In the genomic region with DNA sequence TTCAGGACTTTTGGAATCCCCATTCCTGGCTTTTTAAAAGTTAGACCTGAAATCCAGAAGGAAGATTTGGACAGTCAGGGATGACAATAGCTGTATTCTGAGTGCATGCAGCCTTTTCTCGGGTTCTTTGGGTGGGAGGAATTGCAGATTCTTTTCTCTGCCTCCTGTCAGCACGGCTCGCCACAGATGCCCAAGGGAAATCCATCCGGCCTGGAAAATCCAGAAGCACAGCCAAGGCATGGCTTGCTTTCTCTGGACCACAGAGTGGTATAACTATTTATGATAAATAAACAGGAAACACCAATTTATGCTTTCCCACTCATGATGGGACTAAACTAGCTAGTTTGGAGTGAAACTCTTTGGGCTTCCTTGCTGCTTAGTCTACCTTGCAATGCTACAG, we compare ENCODE assay signal across 11 cellular contexts. TPM values are rescaled to one million over a fixed set of nuclear protein-coding genes. Genes with fewer than 3 reads are reported as not detected.
DNase-seq lines count a peak whose midpoint lies in the region; FAIRE-seq and TF ChIP-seq lines count a peak whose summit lies in the region.
"Had no signal": no experiment of that assay in that cellular context is flagged by ENCODE, and none has a peak within 500 bp of the region (broad histone marks: within the 10 kb centered on the region; RNA-seq: fewer than 3 reads in every experiment).

No MANE protein-coding gene starts in this region.

- peaks cover 46 to 100% (median 93%) of the 10 kb centered on the region in 6 donors for H3K4me1 ChIP-seq in spleen

- TF ChIP-seq CTCF in GM06990 (IDR thresholded peaks at IDR 0.05; ENCODE audit: insufficient read depth, low read length, poor library complexity, severe bottlenecking) (no peak), spleen (IDR thresholded peaks at IDR 0.05 in 8 of 11, conservative IDR thresholded peaks at IDR 0.05 in 3 of 11) (no peak)

- no peak for FAIRE-seq in GM12892 (lab: Jason Lieb, UNC)
- FAIRE-seq: H54 had no signal

- H3K9me3 ChIP-seq in spleen = peaks cover 0 to 4% (median 0%) of the 10 kb centered on the region in 8 donors

- intact Hi-C loops in spleen (cut with DNase I; ENCODE audit: low total_unique reads) = no loop called here

- WGBS in spleen, 5 donors = 28 to 53% (median 37%) methylated on average over 4 of the region's 4 CpGs

- H3K27ac ChIP-seq in spleen = peak overlapping the region; percentile 17 to 86 (median 78)

- DNase-seq in GM06990 (ENCODE audit: extremely low read depth, insufficient read length) = no peak
- peak; percentile 38 for DNase-seq in RPMI7951 (ENCODE audit: low read depth)
- DNase-seq in fibroblast of gingiva (ENCODE audit: low read depth) = peak; percentile 74
- no peak for DNase-seq in spleen
- no peak for DNase-seq in RPMI8226
- no peak for DNase-seq in NCI-H1092 (lab: John Stamatoyannopoulos, UW)
- DNase-seq in occipital lobe (lab: John Stamatoyannopoulos, UW) = no peak
- no peak for DNase-seq in GM12892 (ENCODE audit: insufficient read length)
- DNase-seq: NCI-H510A, retina had no signal

- H3K4me3 ChIP-seq in GM06990 (replicated peaks; ENCODE audit: low read depth, low read length) (peak overlapping the region; percentile 64), spleen (peak overlapping the region; percentile 4 to 56 (median 26))

- H3K27me3 ChIP-seq in GM06990 (replicated peaks; ENCODE audit: control insufficient read depth, insufficient read depth, low read length) (no peaks in the 10 kb centered on the region), spleen (replicated peaks in 1 of 7) (no peaks in the 10 kb centered on the region)

- H3K36me3 ChIP-seq in GM06990 (ENCODE audit: control insufficient read depth, insufficient read depth, low read length) (peaks cover 6% of the 10 kb centered on the region; the same call in 1 of the 2 replicates), spleen (peaks cover 0 to 4% (median 0%) of the 10 kb centered on the region in 6 donors)

- TF ChIP-seq POLR2A in spleen (IDR thresholded peaks at IDR 0.05) = no peak
- TF ChIP-seq POLR2A in GM12892 (IDR thresholded peaks at IDR 0.05; ENCODE audit: low read depth, low read length) = no peak

RNA-seq across cellular contexts. Expression of gene C9orf152, which starts 59.1 kb away (rescaled TPM):
- total RNA-seq in RPMI7951 (2014; rRNA removed; shearing (Covaris generic)) = not detected in 2 replicates
- total RNA-seq in spleen (not detected), occipital lobe (not detected)
- not detected for polyA plus RNA-seq in spleen
- polyA plus RNA-seq in GM12892 (2012; ENCODE audit: missing spikeins) = 0.45 TPM

Comparison
In these comparisons a context has a peak if more than half of its experiments do, and no peak if none do; other contexts are left out.
1. DNase-seq: peak in RPMI7951 (single experiment) and fibroblast of gingiva (single experiment); none in GM06990 (single experiment), spleen (single experiment), RPMI8226 (single experiment), NCI-H1092 (single experiment), occipital lobe (single experiment) and GM12892 (single experiment).